Comparison of ENCODE assay signal across 8 cellular contexts in the genomic region with DNA sequence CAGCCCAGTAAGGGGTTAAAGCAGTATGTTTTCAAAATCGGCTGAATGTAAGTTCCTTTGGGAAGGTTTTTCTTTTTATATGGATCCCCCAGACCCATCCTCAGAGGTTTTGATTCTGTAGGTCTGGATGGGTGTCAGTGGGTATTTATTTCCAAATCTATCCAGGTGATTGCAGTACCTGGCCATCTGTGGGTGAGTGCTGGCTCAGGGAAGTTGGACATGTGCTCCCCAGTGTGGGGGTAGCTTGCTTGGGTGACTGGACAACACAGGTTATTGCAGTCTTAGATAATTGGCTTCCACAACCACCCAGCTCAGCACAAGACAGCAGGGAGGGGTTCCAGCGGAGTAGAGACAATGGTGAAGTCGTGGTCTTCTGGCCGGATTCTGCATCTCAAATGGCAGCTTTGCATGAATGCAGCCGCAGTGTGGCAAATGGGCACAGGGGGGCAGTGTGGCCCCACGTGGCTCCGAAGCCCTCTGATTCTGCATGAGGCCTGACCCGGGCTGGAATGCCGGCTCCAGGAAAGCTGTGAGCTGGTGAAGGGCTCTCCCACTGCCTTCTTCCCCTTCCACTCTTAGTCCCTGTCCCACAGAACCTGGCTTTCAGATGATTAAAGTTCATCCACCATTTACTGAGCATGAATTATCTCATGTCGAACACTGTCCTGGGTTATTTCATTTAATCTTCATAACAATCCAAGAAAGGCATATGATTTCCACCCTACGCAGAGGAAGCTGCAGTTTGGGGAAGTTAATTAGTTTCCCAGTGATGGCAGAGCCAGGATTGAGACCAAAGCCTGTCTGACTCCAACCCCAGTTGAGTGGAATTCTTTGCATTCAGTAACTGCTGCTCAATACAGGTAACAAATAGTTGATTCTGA.
DNase-seq lines count a peak whose midpoint lies in the region; ATAC-seq and TF ChIP-seq lines count a peak whose summit lies in the region.

No MANE protein-coding gene starts in this region.

- H3K27me3 ChIP-seq in gastrocnemius medialis: no peaks in the 10 kb centered on the region

- H3K4me3 ChIP-seq in gastrocnemius medialis: no peak overlapping the region

- H3K27ac ChIP-seq in gastrocnemius medialis: peak overlapping the region; percentile 69 to 73 (median 71)

- intact Hi-C loops in gastrocnemius medialis (cut with DNase I; ENCODE audit: low total_unique reads): loop anchor here (1.0 to 5.0 kb wide), 7 partner anchors 40 to 976 kb away; a partner anchor contains a TSS

- peaks cover 18% of the 10 kb centered on the region in 2 donors for H3K4me1 ChIP-seq in gastrocnemius medialis

- peak; percentile 90 to 98 (median 97) for TF ChIP-seq CTCF in gastrocnemius medialis (IDR thresholded peaks at IDR 0.05 in 4 of 5, conservative IDR thresholded peaks at IDR 0.05 in 1 of 5)

- DNase-seq in COR-L47 (lab: John Stamatoyannopoulos, UW) (peak; percentile 82), NCI-H1048 (lab: John Stamatoyannopoulos, UW) (peak; percentile 24), T-helper 1 cell (peak; percentile 29 to 59 (median 48)), amygdala (lab: John Stamatoyannopoulos, UW) (peak in 53 of 56 donors; percentile 9 to 91 (median 55)), hepatic stellate cell (ENCODE audit: low spot score) (peak; percentile 78), gastrocnemius medialis (peak; percentile 63 to 75)

- ATAC-seq in GM21576 (IDR thresholded peaks at IDR 0.05; ENCODE audit: unreplicated experiment): peak; percentile 55
- peak; percentile 68 to 82 for ATAC-seq in gastrocnemius medialis
- ATAC-seq in GM21528 (IDR thresholded peaks at IDR 0.05; ENCODE audit: low FRiP score, unreplicated experiment): no peak

- no peaks in the 10 kb centered on the region for H3K36me3 ChIP-seq in gastrocnemius medialis

- TF ChIP-seq POLR2A in gastrocnemius medialis (IDR thresholded peaks at IDR 0.05): no peak

- no peaks in the 10 kb centered on the region for H3K9me3 ChIP-seq in gastrocnemius medialis

- in situ Hi-C loops in gastrocnemius medialis (cut with MboI; ENCODE audit: low sequenced_read_pairs in 4 of 4): loop anchor here (5.0 to 25.0 kb wide), 5 partner anchors 108 to 486 kb away; a partner anchor contains a TSS

Comparison
In these comparisons a context has a peak if more than half of its experiments do, and no peak if none do; other contexts are left out.
1. DNase-seq: peak in every context shown above with its lines; median percentile 82 in COR-L47; 78 in hepatic stellate cell; 69 in gastrocnemius medialis; 55 in amygdala; 48 in T-helper 1 cell; 24 in NCI-H1048.